ENCODE assay signal across 8 cellular contexts in genomic region chr14:90235179-90235976, GRCh38. TPM values are rescaled to one million over a fixed set of nuclear protein-coding genes. Genes with fewer than 3 reads are reported as not detected.
DNase-seq lines count a peak whose midpoint lies in the region; ATAC-seq, FAIRE-seq and TF ChIP-seq lines count a peak whose summit lies in the region.

No MANE protein-coding gene starts in this region.

- TF ChIP-seq POLR2A in A549 (IDR thresholded peaks at IDR 0.05; ENCODE audit: low read length) (no peak), esophagus muscularis mucosa (IDR thresholded peaks at IDR 0.05; ENCODE audit: low read depth) (no peak)

- peak; percentile 89 to 95 for ATAC-seq in A549
- peak; percentile 66 for ATAC-seq in GM18517 (IDR thresholded peaks at IDR 0.05; ENCODE audit: unreplicated experiment)
- ATAC-seq in natural killer cell treated with Interleukin-12 subunit alpha and Interleukin-12 subunit beta and Interleukin-15 and Interleukin-18, amount 100 ng/mL, for 72 hours = peak; percentile 76 to 78
- peak; percentile 75 for ATAC-seq in stimulated activated naive CD8-positive, alpha-beta T cell treated with anti-CD3 and anti-CD28 coated beads, Interleukin-15, Interleukin-2, amounts not matched to agents 100 U/mL and 50 U/mL, for 24 hours

- H3K27me3 ChIP-seq in esophagus muscularis mucosa = peaks cover 0 to 19% (median 0%) of the 10 kb centered on the region in 4 donors

- FAIRE-seq in A549 (lab: Jason Lieb, UNC) = no peak

- TF ChIP-seq EP300 in A549 (IDR thresholded peaks at IDR 0.05) = no peak
- TF ChIP-seq EP300 in esophagus muscularis mucosa (IDR thresholded peaks at IDR 0.05) = no peak

- POLR2A ChIA-PET in A549 (lab: Yijun Ruan, JAX) = no interaction called here

- CTCF ChIA-PET in A549 (lab: Yijun Ruan, JAX) = interaction anchor here (0.6 to 11.0 kb wide), 38 partner anchors 8 to 302 kb away, joined by 3 to 188 read pairs (median 4); partner anchors contain the start of genes PSMC1 and TDP1

- intact Hi-C loops in esophagus muscularis mucosa (cut with DNase I) = loop anchor here (10.0 kb wide), 1 partner anchor 261 kb away; no protein-coding TSS in a partner anchor

- no peak overlapping the region for H3K4me3 ChIP-seq in A549
- H3K4me3 ChIP-seq in esophagus muscularis mucosa = no peak overlapping the region

- no peak overlapping the region for H3K4me3 Mint-ChIP-seq in natural killer cell treated with Interleukin-12 subunit alpha and Interleukin-12 subunit beta and Interleukin-15 and Interleukin-18, amount 100 ng/mL, for 72 hours

- H3K27me3 Mint-ChIP-seq in natural killer cell treated with Interleukin-12 subunit alpha and Interleukin-12 subunit beta and Interleukin-15 and Interleukin-18, amount 100 ng/mL, for 72 hours = peaks cover 19 to 30% of the 10 kb centered on the region in 2 donors

- no peaks in the 10 kb centered on the region for H3K36me3 ChIP-seq in esophagus muscularis mucosa

- peak overlapping the region; percentile 44; the same call in 2 of the 3 replicates for H3K4me2 ChIP-seq in A549

- H3K27ac ChIP-seq in A549 (no peak overlapping the region), esophagus muscularis mucosa (replicated peaks in 1 of 4) (no peak overlapping the region)

- peaks cover 36% of the 10 kb centered on the region for H3K9me3 ChIP-seq in A549
- H3K9me3 ChIP-seq in esophagus muscularis mucosa = peaks cover 0 to 42% (median 38%) of the 10 kb centered on the region in 4 donors

- peaks cover 27% of the 10 kb centered on the region for H3K36me3 Mint-ChIP-seq in natural killer cell treated with Interleukin-12 subunit alpha and Interleukin-12 subunit beta and Interleukin-15 and Interleukin-18, amount 100 ng/mL, for 72 hours

- no peaks in the 10 kb centered on the region for H3K4me1 ChIP-seq in A549
- H3K4me1 ChIP-seq in esophagus muscularis mucosa = peaks cover 0 to 5% (median 2%) of the 10 kb centered on the region in 4 donors

- peaks cover 4 to 5% of the 10 kb centered on the region in 2 donors for H3K4me1 Mint-ChIP-seq in natural killer cell treated with Interleukin-12 subunit alpha and Interleukin-12 subunit beta and Interleukin-15 and Interleukin-18, amount 100 ng/mL, for 72 hours (ENCODE audit: low read depth in 2 of 2)

- DNase-seq in A549 (ENCODE audit: low read depth in 1 of 2, low spot score in 1 of 2) (peak; percentile 65 to 76), HuH-7.5 (ENCODE audit: low spot score) (peak; percentile 47), NOMO-1 treated with DMSO at 0.1 percent for 48 hours (lab: John Stamatoyannopoulos, UW; ENCODE audit: unreplicated experiment) (peak; percentile 62), esophagus muscularis mucosa (ENCODE audit: extremely low spot score) (no peak)
- DNase-seq in activated CD8-positive, alpha-beta memory T cell treated with anti-CD3 and anti-CD28 coated beads, Interleukin-2, amount 50 U/mL, for 4 hours = peak; percentile 61
- DNase-seq in natural killer cell treated with Interleukin-12 subunit alpha and Interleukin-12 subunit beta and Interleukin-15 and Interleukin-18, amount 100 ng/mL, for 72 hours (ENCODE audit: low spot score) = peak; percentile 78
- DNase-seq in stimulated activated naive CD8-positive, alpha-beta T cell treated with anti-CD3 and anti-CD28 coated beads, Interleukin-15, Interleukin-2, amounts not matched to agents 100 U/mL and 50 U/mL, for 24 hours = peak; percentile 76

- TF ChIP-seq CTCF in A549 (IDR thresholded peaks at IDR 0.05) = peak; percentile 83
- peak; percentile 78 to 87 (median 79) for TF ChIP-seq CTCF in esophagus muscularis mucosa (IDR thresholded peaks at IDR 0.05)

- WGBS in A549 (ENCODE audit: missing lambda C conversion rate) = 2% methylated on average over 25 of the region's 25 CpGs
- 30% methylated on average over 12 of the region's 25 CpGs for WGBS in esophagus muscularis mucosa

- peak; percentile 83 to 89 for TF ChIP-seq RAD21 in A549 (conservative IDR thresholded peaks at IDR 0.05 in 1 of 2, IDR thresholded peaks at IDR 0.05 in 1 of 2)

- H3K9me3 Mint-ChIP-seq in natural killer cell treated with Interleukin-12 subunit alpha and Interleukin-12 subunit beta and Interleukin-15 and Interleukin-18, amount 100 ng/mL, for 72 hours = peaks cover 17% of the 10 kb centered on the region

- no peak overlapping the region for H3K27ac Mint-ChIP-seq in natural killer cell treated with Interleukin-12 subunit alpha and Interleukin-12 subunit beta and Interleukin-15 and Interleukin-18, amount 100 ng/mL, for 72 hours

TF ChIP-seq in A549, 52 proteins besides CTCF, POLR2A, EP300 and RAD21:
- TF ChIP-seq RFX5 (IDR thresholded peaks at IDR 0.05) = no peak
- TF ChIP-seq KDM5A (IDR thresholded peaks at IDR 0.05) = no peak
- TF ChIP-seq, protein P1, sequence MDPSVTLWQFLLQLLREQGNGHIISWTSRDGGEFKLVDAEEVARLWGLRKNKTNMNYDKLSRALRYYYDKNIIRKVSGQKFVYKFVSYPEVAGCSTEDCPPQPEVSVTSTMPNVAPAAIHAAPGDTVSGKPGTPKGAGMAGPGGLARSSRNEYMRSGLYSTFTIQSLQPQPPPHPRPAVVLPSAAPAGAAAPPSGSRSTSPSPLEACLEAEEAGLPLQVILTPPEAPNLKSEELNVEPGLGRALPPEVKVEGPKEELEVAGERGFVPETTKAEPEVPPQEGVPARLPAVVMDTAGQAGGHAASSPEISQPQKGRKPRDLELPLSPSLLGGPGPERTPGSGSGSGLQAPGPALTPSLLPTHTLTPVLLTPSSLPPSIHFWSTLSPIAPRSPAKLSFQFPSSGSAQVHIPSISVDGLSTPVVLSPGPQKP (IDR thresholded peaks at IDR 0.05; ENCODE audit: low read depth, low read length) = no peak
- TF ChIP-seq, protein P2, sequence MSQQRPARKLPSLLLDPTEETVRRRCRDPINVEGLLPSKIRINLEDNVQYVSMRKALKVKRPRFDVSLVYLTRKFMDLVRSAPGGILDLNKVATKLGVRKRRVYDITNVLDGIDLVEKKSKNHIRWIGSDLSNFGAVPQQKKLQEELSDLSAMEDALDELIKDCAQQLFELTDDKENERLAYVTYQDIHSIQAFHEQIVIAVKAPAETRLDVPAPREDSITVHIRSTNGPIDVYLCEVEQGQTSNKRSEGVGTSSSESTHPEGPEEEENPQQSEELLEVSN (IDR thresholded peaks at IDR 0.05; ENCODE audit: borderline replicate concordance, low read depth) = peak; percentile 72; the same call in 1 of the 2 replicates
- no peak for TF ChIP-seq KDM1A (IDR thresholded peaks at IDR 0.05; ENCODE audit: low read depth)
- TF ChIP-seq FOXS1 (CRISPR knock-in tag; IDR thresholded peaks at IDR 0.05) = no peak
- TF ChIP-seq NFE2L2 (conservative IDR thresholded peaks at IDR 0.05; ENCODE audit: low read length) = no peak
- TF ChIP-seq TP53 (CRISPR knock-in tag; IDR thresholded peaks at IDR 0.05) = no peak
- no peak for TF ChIP-seq FOSL2 (IDR thresholded peaks at IDR 0.05)
- TF ChIP-seq FOSL2 (CRISPR knock-in tag; IDR thresholded peaks at IDR 0.05) = no peak
- TF ChIP-seq, protein P3, sequence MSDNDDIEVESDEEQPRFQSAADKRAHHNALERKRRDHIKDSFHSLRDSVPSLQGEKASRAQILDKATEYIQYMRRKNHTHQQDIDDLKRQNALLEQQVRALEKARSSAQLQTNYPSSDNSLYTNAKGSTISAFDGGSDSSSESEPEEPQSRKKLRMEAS (IDR thresholded peaks at IDR 0.05) = peak; percentile 86
- no peak for TF ChIP-seq PHF8 (IDR thresholded peaks at IDR 0.05; ENCODE audit: borderline replicate concordance, low read depth)
- TF ChIP-seq ESRRA (IDR thresholded peaks at IDR 0.05; ENCODE audit: borderline replicate concordance, low read length) = no peak
- no peak for TF ChIP-seq BHLHE40 (IDR thresholded peaks at IDR 0.05; ENCODE audit: low read depth, low read length)
- peak; percentile 81 for TF ChIP-seq SMC3 (IDR thresholded peaks at IDR 0.05)

RNA-seq across cellular contexts. Expression of gene PSMC1, which starts 21.0 kb away (rescaled TPM):
- polyA plus RNA-seq in A549 (2011; rRNA removed) = 171 and 336 TPM in 2 replicates
- polyA plus RNA-seq in A549 (2012; cell fraction: cytosol; rRNA removed) = 94.0 and 114 TPM in 2 replicates
- polyA plus RNA-seq in A549 (2012; cell fraction: nucleus; rRNA removed) = 35.0 and 59.7 TPM in 2 replicates
- polyA plus RNA-seq in A549 (2017; fragmentation: RNase III; extraction: RNeasy Plus Mini Kit Qiagen cat#74134 plus additional on column Dnase treatment) = 305 to 350 TPM (median 328 TPM) in 3 replicates
- 45.1 and 59.6 TPM in 2 replicates for polyA minus RNA-seq in A549 (2011; rRNA and poly(A)+ RNA removed)
- 100 to 1,000 TPM in 3 of 4 donors, 10 to 100 TPM in 1; 96.8 to 139 (median 117) TPM for total RNA-seq in esophagus muscularis mucosa
- total RNA-seq in natural killer cell treated with Interleukin-12 subunit alpha and Interleukin-12 subunit beta and Interleukin-15 and Interleukin-18, amount 100 ng/mL, for 72 hours = 100 to 1,000 TPM; 142 to 145 TPM
